Comparison of ENCODE assay signal across 30 cellular contexts in the genomic region with DNA sequence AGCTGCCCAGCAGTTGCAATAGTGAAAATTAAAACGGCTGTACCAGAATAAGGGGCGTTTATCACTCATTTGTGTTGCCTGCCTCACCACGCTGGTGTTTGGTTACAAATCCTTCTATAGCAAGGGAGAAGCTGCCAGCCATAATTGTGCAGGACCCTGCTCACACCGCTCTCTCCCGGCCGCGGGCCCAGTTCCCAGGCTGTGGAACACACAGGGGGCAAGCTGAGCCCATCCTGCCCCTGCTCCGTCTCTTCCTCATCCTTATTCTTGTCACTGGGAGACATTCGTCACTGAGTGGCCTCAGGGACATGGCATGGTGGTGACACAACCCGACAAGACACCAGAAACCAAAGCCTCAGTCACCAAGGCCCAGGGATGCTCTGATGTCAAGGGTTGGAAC.
"Had no signal": no experiment of that assay in that cellular context is flagged by ENCODE, and none has a peak within 500 bp of the region (broad histone marks: within the 10 kb centered on the region; RNA-seq: fewer than 3 reads in every experiment).

No MANE protein-coding gene starts in this region.

- H3K36me3 Mint-ChIP-seq: activated naive CD4-positive, alpha-beta T cell treated with anti-CD3 and anti-CD28 coated beads, Interleukin-2, amount 50 U/mL, for 24 hours had no signal

- H3K27ac Mint-ChIP-seq: activated CD8-positive, alpha-beta memory T cell treated with anti-CD3 and anti-CD28 coated beads, Interleukin-2, amount 10 ng/mL, durations not matched to agents 7 days and 5 days; activated naive CD4-positive, alpha-beta T cell treated with anti-CD3 and anti-CD28 coated beads, Interleukin-2, amount 50 U/mL, for 24 hours; activated naive CD8-positive, alpha-beta T cell treated with anti-CD3 and anti-CD28 coated beads, Interleukin-2, amount 10 ng/mL, durations not matched to agents 7 days and 5 days; activated T-cell treated with anti-CD3 and anti-CD28 coated beads, Interleukin-2, amount 50 U/mL, for 72 hours; activated T-helper 17 cell treated with anti-CD3 and anti-CD28 coated beads, Interleukin-2, amount 50 U/mL, for 72 hours had no signal

- DNase-seq: activated CD4-positive, alpha-beta T cell treated with anti-CD3 and anti-CD28 coated beads for 1 hour; activated CD4-positive, alpha-beta T cell treated with anti-CD3 and anti-CD28 coated beads for 48 hours; activated CD4-positive, alpha-beta T cell treated with anti-CD3 and anti-CD28 coated beads, Interleukin-2, amount 50 U/mL, for 4 hours; activated CD4-positive, CD25-positive, alpha-beta regulatory T cell; activated CD8-positive, alpha-beta memory T cell treated with anti-CD3 and anti-CD28 coated beads, Interleukin-2, amount 10 ng/mL, durations not matched to agents 7 days and 5 days; activated gamma-delta T cell; activated naive CD4-positive, alpha-beta T cell treated with Interleukin-2 at 50 U/mL for 16 hours; activated naive CD8-positive, alpha-beta T cell treated with anti-CD3 and anti-CD28 coated beads, Interleukin-2, amount 10 ng/mL, durations not matched to agents 7 days and 5 days; activated T-cell treated with anti-CD3 and anti-CD28 coated beads, Interleukin-2, amount 50 U/mL, for 1 hour; activated T-cell treated with anti-CD3 and anti-CD28 coated beads, Interleukin-2, amount 50 U/mL, for 72 hours; amygdala; MM.1S; MV-4-11; NCI-H1092; NCI-H1436 treated with DMSO at 0.1 percent for 48 hours; NCI-H1694 treated with DMSO at 0.1 percent for 48 hours; NCI-H2029; NCI-H345; NCI-H524 treated with DMSO at 0.1 percent for 48 hours; SHP77; SJCRH30; T1000; WERI-Rb-1 had no signal

- H3K4me3 ChIP-seq: ascending aorta, cardiac muscle cell, SJCRH30, SK-N-MC had no signal

- ATAC-seq: activated CD8-positive, alpha-beta memory T cell treated with anti-CD3 and anti-CD28 coated beads, Interleukin-2, amount 10 ng/mL, durations not matched to agents 7 days and 5 days; activated T-cell treated with anti-CD3 and anti-CD28 coated beads, Interleukin-2, amount 50 U/mL, for 72 hours; activated T-helper 17 cell treated with anti-CD3 and anti-CD28 coated beads, Interleukin-2, amount 50 U/mL, for 72 hours; Panc1 had no signal

- H3K27me3 Mint-ChIP-seq: activated CD8-positive, alpha-beta memory T cell treated with anti-CD3 and anti-CD28 coated beads, Interleukin-2, amount 10 ng/mL, durations not matched to agents 7 days and 5 days; activated naive CD4-positive, alpha-beta T cell treated with anti-CD3 and anti-CD28 coated beads, Interleukin-2, amount 50 U/mL, for 24 hours; activated naive CD8-positive, alpha-beta T cell treated with anti-CD3 and anti-CD28 coated beads, Interleukin-2, amount 10 ng/mL, durations not matched to agents 7 days and 5 days; activated T-helper 17 cell treated with anti-CD3 and anti-CD28 coated beads, Interleukin-2, amount 50 U/mL, for 72 hours had no signal

- H3K9me3 Mint-ChIP-seq: activated naive CD4-positive, alpha-beta T cell treated with anti-CD3 and anti-CD28 coated beads, Interleukin-2, amount 50 U/mL, for 24 hours had no signal

- H3K4me3 Mint-ChIP-seq: activated CD8-positive, alpha-beta memory T cell treated with anti-CD3 and anti-CD28 coated beads, Interleukin-2, amount 10 ng/mL, durations not matched to agents 7 days and 5 days; activated naive CD4-positive, alpha-beta T cell treated with anti-CD3 and anti-CD28 coated beads, Interleukin-2, amount 50 U/mL, for 24 hours; activated naive CD8-positive, alpha-beta T cell treated with anti-CD3 and anti-CD28 coated beads, Interleukin-2, amount 10 ng/mL, durations not matched to agents 7 days and 5 days; activated T-cell treated with anti-CD3 and anti-CD28 coated beads, Interleukin-2, amount 50 U/mL, for 72 hours; activated T-helper 17 cell treated with anti-CD3 and anti-CD28 coated beads, Interleukin-2, amount 50 U/mL, for 72 hours had no signal

- H3K27ac ChIP-seq: ascending aorta, cardiac muscle cell, KMS-11, SJCRH30, SK-N-MC, WERI-Rb-1 had no signal
